ENCODE assay signal across 15 cellular contexts in genomic region chr20:48394415-48395081, GRCh38.
DNase-seq lines count a peak whose midpoint lies in the region; ATAC-seq and TF ChIP-seq lines count a peak whose summit lies in the region.
"Had no signal": no experiment of that assay in that cellular context is flagged by ENCODE, and none has a peak within 500 bp of the region (broad histone marks: within the 10 kb centered on the region; RNA-seq: fewer than 3 reads in every experiment).

No MANE protein-coding gene starts in this region.

- H3K4me3 Mint-ChIP-seq in mesothelial cell of epicardium = no peak overlapping the region
- H3K4me3 Mint-ChIP-seq in stimulated activated effector memory CD8-positive, alpha-beta T cell treated with anti-CD3 and anti-CD28 coated beads, Interleukin-12 subunit alpha, Interleukin-12 subunit beta, amount 100 ng/mL, for 72 hours = no peak overlapping the region
- H3K4me3 Mint-ChIP-seq: CD8-positive, alpha-beta memory T cell; GM23338 had no signal

- peaks cover 17% of the 10 kb centered on the region for H3K9me3 Mint-ChIP-seq in mesothelial cell of epicardium
- peaks cover 10% of the 10 kb centered on the region for H3K9me3 Mint-ChIP-seq in stimulated activated effector memory CD8-positive, alpha-beta T cell treated with anti-CD3 and anti-CD28 coated beads, Interleukin-12 subunit alpha, Interleukin-12 subunit beta, amount 100 ng/mL, for 72 hours

- no peaks in the 10 kb centered on the region for H3K27me3 ChIP-seq in BLaER1
- H3K27me3 ChIP-seq in BLaER1 treated with 17β-estradiol and CSF1 and Interleukin-3, amounts not matched to agents 10 nM and 100 nM = peaks cover 0 to 15% (median 0%) of the 10 kb centered on the region in 11 experiments; a peak in 2 of 22 replicates
- H3K27me3 ChIP-seq: BE2C had no signal

- H3K9me3 ChIP-seq in BLaER1 = peaks cover 48% of the 10 kb centered on the region
- peaks cover 31 to 55% (median 42%) of the 10 kb centered on the region in 11 experiments for H3K9me3 ChIP-seq in BLaER1 treated with 17β-estradiol and CSF1 and Interleukin-3, amounts not matched to agents 10 nM and 100 nM (replicated peaks in 1 of 11)
- H3K9me3 ChIP-seq: A549, BE2C had no signal

- no peak overlapping the region for H3K4me3 ChIP-seq in BLaER1
- no peak overlapping the region for H3K4me3 ChIP-seq in BLaER1 treated with 17β-estradiol and CSF1 and Interleukin-3, amounts not matched to agents 10 nM and 100 nM
- no peak overlapping the region for H3K4me3 ChIP-seq in foreskin fibroblast (ENCODE audit: low read depth in 1 of 2, low read length in 2 of 2)
- H3K4me3 ChIP-seq: A549, GM12878, GM23338 had no signal

- H3K36me3 Mint-ChIP-seq in mesothelial cell of epicardium = no peaks in the 10 kb centered on the region
- no peaks in the 10 kb centered on the region for H3K36me3 Mint-ChIP-seq in stimulated activated effector memory CD8-positive, alpha-beta T cell treated with anti-CD3 and anti-CD28 coated beads, Interleukin-12 subunit alpha, Interleukin-12 subunit beta, amount 100 ng/mL, for 72 hours

- 0 out of 2 replicates have a peak overlapping the region, but pooled peaks have one; percentile 32 for H3K27ac ChIP-seq in BLaER1
- no peak overlapping the region for H3K27ac ChIP-seq in BLaER1 treated with 17β-estradiol and CSF1 and Interleukin-3, amounts not matched to agents 10 nM and 100 nM
- H3K27ac ChIP-seq: A549 had no signal

- no peak for DNase-seq in mesothelial cell of epicardium (ENCODE audit: low spot score in 2 of 2, unreplicated experiment in 2 of 2)
- no peak for DNase-seq in stimulated activated effector memory CD8-positive, alpha-beta T cell treated with anti-CD3 and anti-CD28 coated beads, Interleukin-12 subunit alpha, Interleukin-12 subunit beta, amount 100 ng/mL, for 72 hours (ENCODE audit: low spot score in 2 of 2)
- DNase-seq in foreskin fibroblast = no peak
- DNase-seq in GDM1 (lab: John Stamatoyannopoulos, UW) = no peak
- DNase-seq: BE2C; CD8-positive, alpha-beta memory T cell; DMS 273 treated with DMSO at 0.1 percent for 48 hours; H7; IMR-90 had no signal

- peak overlapping the region; percentile 75 for H3K27ac Mint-ChIP-seq in mesothelial cell of epicardium
- H3K27ac Mint-ChIP-seq in stimulated activated effector memory CD8-positive, alpha-beta T cell treated with anti-CD3 and anti-CD28 coated beads, Interleukin-12 subunit alpha, Interleukin-12 subunit beta, amount 100 ng/mL, for 72 hours = no peak overlapping the region
- H3K27ac Mint-ChIP-seq: CD8-positive, alpha-beta memory T cell; GM23338 had no signal

- H3K27me3 Mint-ChIP-seq in mesothelial cell of epicardium (ENCODE audit: low read depth) = peaks cover 5% of the 10 kb centered on the region

- H3K4me1 Mint-ChIP-seq in mesothelial cell of epicardium = peaks cover 42% of the 10 kb centered on the region
- no peaks in the 10 kb centered on the region for H3K4me1 Mint-ChIP-seq in stimulated activated effector memory CD8-positive, alpha-beta T cell treated with anti-CD3 and anti-CD28 coated beads, Interleukin-12 subunit alpha, Interleukin-12 subunit beta, amount 100 ng/mL, for 72 hours
- H3K4me1 Mint-ChIP-seq: CD8-positive, alpha-beta memory T cell had no signal

- H3K9ac ChIP-seq in BLaER1 = no peak overlapping the region
- H3K9ac ChIP-seq in BLaER1 treated with 17β-estradiol and CSF1 and Interleukin-3, amounts not matched to agents 10 nM and 100 nM = no peak overlapping the region

- H3K36me3 ChIP-seq in BLaER1 = no peaks in the 10 kb centered on the region
- H3K36me3 ChIP-seq in BLaER1 treated with 17β-estradiol and CSF1 and Interleukin-3, amounts not matched to agents 10 nM and 100 nM = peaks cover 0 to 11% (median 0%) of the 10 kb centered on the region in 11 experiments; a peak in 4 of 22 replicates
- H3K36me3 ChIP-seq: BE2C had no signal

- ATAC-seq in stimulated activated effector memory CD8-positive, alpha-beta T cell treated with anti-CD3 and anti-CD28 coated beads, Interleukin-12 subunit alpha, Interleukin-12 subunit beta, amount 100 ng/mL, for 72 hours = peak; percentile 8
- ATAC-seq in GM21786 (IDR thresholded peaks at IDR 0.05; ENCODE audit: unreplicated experiment) = no peak
- ATAC-seq: A549, GM12878, GM23338 had no signal

- peaks cover 57% of the 10 kb centered on the region for H3K4me1 ChIP-seq in BLaER1
- H3K4me1 ChIP-seq in BLaER1 treated with 17β-estradiol and CSF1 and Interleukin-3, amounts not matched to agents 10 nM and 100 nM = peaks cover 12 to 57% (median 37%) of the 10 kb centered on the region in 10 experiments

- TF ChIP-seq CTCF in mesothelial cell of epicardium (IDR thresholded peaks at IDR 0.05; ENCODE audit: unreplicated experiment) = no peak
- no peak for TF ChIP-seq CTCF in foreskin fibroblast (IDR thresholded peaks at IDR 0.05; ENCODE audit: low read depth, low read length)

- no peaks in the 10 kb centered on the region for H4K20me1 ChIP-seq in BLaER1
- peaks cover 0 to 15% (median 0%) of the 10 kb centered on the region in 11 experiments; a peak in 3 of 22 replicates for H4K20me1 ChIP-seq in BLaER1 treated with 17β-estradiol and CSF1 and Interleukin-3, amounts not matched to agents 10 nM and 100 nM

- 0 out of 2 replicates have a peak overlapping the region, but pooled peaks have one; percentile 4 for H3K4me2 ChIP-seq in BLaER1
- H3K4me2 ChIP-seq in BLaER1 treated with 17β-estradiol and CSF1 and Interleukin-3, amounts not matched to agents 10 nM and 100 nM = peak overlapping the region in 6 of 11 experiments; percentile 11 to 95 (median 17); a peak in 9 of 22 replicates
- H3K4me2 ChIP-seq: A549, GM23338 had no signal
